ENCODE assay signal across 1 cellular context in genomic region chr3:33798418-33799201, GRCh38.
TF ChIP-seq lines count a peak whose summit lies in the region.

TSS of gene PDCD6IP (plus strand) at chr3:33798630. CDS start at chr3:33798729, 99 bp downstream.

TF ChIP-seq in HepG2, 621 proteins besides CTCF, POLR2A, EP300 and RAD21 (continued from another document and continues in another):
- TF ChIP-seq ZBTB25 (CRISPR knock-in tag; IDR thresholded peaks at IDR 0.05), result 0 out of 2 replicates have a peak, but pooled peaks have one; percentile 31
- no peak for TF ChIP-seq ZNF354B (CRISPR knock-in tag; IDR thresholded peaks at IDR 0.05)
- TF ChIP-seq ZNF18 (CRISPR knock-in tag; IDR thresholded peaks at IDR 0.05; ENCODE audit: insufficient replicate concordance), result peak; percentile 91
- peak; percentile 92 for TF ChIP-seq PHF20 (CRISPR knock-in tag; IDR thresholded peaks at IDR 0.05)
- no peak for TF ChIP-seq SMAD9 (CRISPR knock-in tag; IDR thresholded peaks at IDR 0.05)
- peak; percentile 24; the same call in 1 of the 2 replicates for TF ChIP-seq NCOA1 (CRISPR knock-in tag; IDR thresholded peaks at IDR 0.05)
- TF ChIP-seq ZNF460 (CRISPR knock-in tag; IDR thresholded peaks at IDR 0.05; ENCODE audit: borderline replicate concordance), result no peak; the same call in 1 of the 2 replicates
- TF ChIP-seq MXD4 (CRISPR knock-in tag; IDR thresholded peaks at IDR 0.05), result peak; percentile 56; the same call in 1 of the 2 replicates
- peak; percentile 90 for TF ChIP-seq SALL2 (CRISPR knock-in tag; IDR thresholded peaks at IDR 0.05)
- TF ChIP-seq MYC (CRISPR knock-in tag; IDR thresholded peaks at IDR 0.05; ENCODE audit: borderline replicate concordance), result peak; percentile 87
- no peak for TF ChIP-seq FLYWCH1 (CRISPR knock-in tag; IDR thresholded peaks at IDR 0.05)
- TF ChIP-seq SMYD3 (CRISPR knock-in tag; IDR thresholded peaks at IDR 0.05), result 0 out of 2 replicates have a peak, but pooled peaks have one; percentile 35
- TF ChIP-seq ZFP36L2 (CRISPR knock-in tag; IDR thresholded peaks at IDR 0.05), result no peak; the same call in 1 of the 2 replicates
- TF ChIP-seq HOXA7 (CRISPR knock-in tag; IDR thresholded peaks at IDR 0.05), result no peak
- TF ChIP-seq ZNF17 (CRISPR knock-in tag; IDR thresholded peaks at IDR 0.05), result no peak
- no peak for TF ChIP-seq ZNF382 (CRISPR knock-in tag; IDR thresholded peaks at IDR 0.05; ENCODE audit: borderline replicate concordance)
- no peak for TF ChIP-seq ZNF644 (CRISPR knock-in tag; IDR thresholded peaks at IDR 0.05; ENCODE audit: low read depth)
- TF ChIP-seq SP5 (CRISPR knock-in tag; IDR thresholded peaks at IDR 0.05; ENCODE audit: borderline replicate concordance, low read depth), result peak; percentile 91
- no peak for TF ChIP-seq SRF (IDR thresholded peaks at IDR 0.05; ENCODE audit: low read depth, low read length)
- TF ChIP-seq NFKBIZ (CRISPR knock-in tag; IDR thresholded peaks at IDR 0.05), result 0 out of 2 replicates have a peak, but pooled peaks have one; percentile 38
- TF ChIP-seq TMF1 (CRISPR knock-in tag; IDR thresholded peaks at IDR 0.05; ENCODE audit: low read depth), result no peak
- TF ChIP-seq SPEN (CRISPR knock-in tag; IDR thresholded peaks at IDR 0.05; ENCODE audit: low read depth), result peak; percentile 86
- TF ChIP-seq EED (CRISPR knock-in tag; IDR thresholded peaks at IDR 0.05), result peak; percentile 99
- TF ChIP-seq ZNF598 (CRISPR knock-in tag; IDR thresholded peaks at IDR 0.05; ENCODE audit: borderline replicate concordance), result no peak
- peak; percentile 60 for TF ChIP-seq ZBTB14 (CRISPR knock-in tag; IDR thresholded peaks at IDR 0.05)
- peak; percentile 79; the same call in 1 of the 2 replicates for TF ChIP-seq ZNF766 (CRISPR knock-in tag; IDR thresholded peaks at IDR 0.05; ENCODE audit: borderline replicate concordance)
- no peak for TF ChIP-seq PHB2 (IDR thresholded peaks at IDR 0.05; ENCODE audit: partially characterized antibody)
- 0 out of 2 replicates have a peak, but pooled peaks have one; percentile 67 for TF ChIP-seq AKNA (CRISPR knock-in tag; IDR thresholded peaks at IDR 0.05; ENCODE audit: borderline replicate concordance)
- peak; percentile 17; the same call in 1 of the 2 replicates for TF ChIP-seq ZNF609 (CRISPR knock-in tag; IDR thresholded peaks at IDR 0.05; ENCODE audit: borderline replicate concordance)
- peak; percentile 74; the same call in 1 of the 3 replicates for TF ChIP-seq MXI1 (IDR thresholded peaks at IDR 0.05; ENCODE audit: borderline replicate concordance, low read depth, low read length)
- peak; percentile 52; the same call in 1 of the 2 replicates for TF ChIP-seq MLXIP (CRISPR knock-in tag; IDR thresholded peaks at IDR 0.05; ENCODE audit: borderline replicate concordance)
- TF ChIP-seq ZMYM3 (CRISPR knock-in tag; IDR thresholded peaks at IDR 0.05), result peak; percentile 53
- no peak for TF ChIP-seq HNF1A (IDR thresholded peaks at IDR 0.05; ENCODE audit: low read depth)
- 0 out of 2 replicates have a peak, but pooled peaks have one; percentile 48 for TF ChIP-seq HNF1A (CRISPR knock-in tag; IDR thresholded peaks at IDR 0.05; ENCODE audit: borderline replicate concordance)
